Comparison of ENCODE assay signal across 20 cellular contexts in the genomic region with DNA sequence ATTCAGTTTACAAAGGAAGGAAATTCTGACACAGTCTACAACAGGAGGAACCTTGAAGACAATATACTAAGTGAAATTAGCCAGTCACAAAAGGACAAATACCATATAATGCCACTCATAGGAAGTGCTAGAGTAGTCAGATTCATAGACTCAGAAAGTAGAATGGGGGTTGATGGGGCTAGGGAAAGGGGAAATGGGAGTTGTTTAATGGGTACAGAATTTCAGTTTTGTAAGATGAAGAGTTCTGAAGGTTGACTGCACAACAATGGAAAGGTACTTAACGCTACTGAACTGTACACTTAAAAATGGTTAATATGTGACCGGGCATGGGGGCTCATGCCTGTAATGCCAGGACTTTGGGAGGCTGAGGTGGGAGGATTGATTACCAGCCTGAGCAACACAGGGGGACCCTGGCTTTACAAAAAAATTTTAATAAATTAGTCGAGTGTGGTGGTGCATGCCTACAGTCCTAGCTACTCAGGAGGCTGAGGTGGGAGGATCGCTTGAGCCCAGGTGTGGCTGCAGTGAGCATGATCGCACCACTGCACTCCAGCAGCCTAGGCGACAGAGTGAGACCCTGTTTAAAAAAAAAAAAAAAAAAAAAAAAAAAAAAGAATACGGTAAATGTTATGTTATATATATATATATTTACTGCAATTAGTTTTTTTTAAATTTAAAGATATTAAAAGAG. TPM values are rescaled to one million over a fixed set of nuclear protein-coding genes. Genes with fewer than 3 reads are reported as not detected.
DNase-seq lines count a peak whose midpoint lies in the region; ATAC-seq and TF ChIP-seq lines count a peak whose summit lies in the region.
"Had no signal": no experiment of that assay in that cellular context is flagged by ENCODE, and none has a peak within 500 bp of the region (broad histone marks: within the 10 kb centered on the region; RNA-seq: fewer than 3 reads in every experiment).

No MANE protein-coding gene starts in this region.

- H3K27ac Mint-ChIP-seq in endothelial cell (ENCODE audit: unreplicated experiment) (no peak overlapping the region), T-cell (no peak overlapping the region)
- H3K27ac Mint-ChIP-seq: activated naive CD8-positive, alpha-beta T cell treated with anti-CD3 and anti-CD28 coated beads, Interleukin-2, amount 10 ng/mL, durations not matched to agents 7 days and 5 days; natural killer cell treated with Interleukin-12 subunit alpha and Interleukin-12 subunit beta and Interleukin-15 and Interleukin-18, amount 100 ng/mL, for 72 hours had no signal

- H3K27me3 ChIP-seq in heart right ventricle, result peaks cover 0 to 25% (median 8%) of the 10 kb centered on the region in 7 donors
- H3K27me3 ChIP-seq: cardiac muscle cell had no signal

- no peak overlapping the region for H3K27ac ChIP-seq in heart right ventricle
- H3K27ac ChIP-seq: cardiac muscle cell, thoracic aorta had no signal

- DNase-seq in endothelial cell (ENCODE audit: low spot score) (no peak), T-cell (no peak), heart right ventricle (no peak), hepatic stellate cell (ENCODE audit: low spot score) (no peak)
- DNase-seq: activated CD4-positive, alpha-beta T cell treated with anti-CD3 and anti-CD28 coated beads for 4 hours; activated naive CD8-positive, alpha-beta T cell treated with anti-CD3 and anti-CD28 coated beads, Interleukin-2, amount 10 ng/mL, durations not matched to agents 7 days and 5 days; activated T-cell treated with anti-CD3 and anti-CD28 coated beads, Interleukin-2, amount 50 U/mL, for 1 hour; AML-193; effector memory CD4-positive, alpha-beta T cell; MM.1S; NCI-H69 had no signal

- POLR2A ChIA-PET in T-cell (lab: Charles Lee), result no interaction called here

- H3K4me3 Mint-ChIP-seq in endothelial cell (ENCODE audit: unreplicated experiment), result peak overlapping the region; percentile 2
- no peak overlapping the region for H3K4me3 Mint-ChIP-seq in T-cell
- H3K4me3 Mint-ChIP-seq: activated naive CD8-positive, alpha-beta T cell treated with anti-CD3 and anti-CD28 coated beads, Interleukin-2, amount 10 ng/mL, durations not matched to agents 7 days and 5 days; natural killer cell treated with Interleukin-12 subunit alpha and Interleukin-12 subunit beta and Interleukin-15 and Interleukin-18, amount 100 ng/mL, for 72 hours had no signal

- ATAC-seq in GM18858 (IDR thresholded peaks at IDR 0.05; ENCODE audit: unreplicated experiment) (peak; percentile 75), GM21526 (IDR thresholded peaks at IDR 0.05; ENCODE audit: low FRiP score, unreplicated experiment) (peak; percentile 73), HG03103 (IDR thresholded peaks at IDR 0.05; ENCODE audit: low read depth, unreplicated experiment) (peak; percentile 73), T-cell (replicated peaks in 1 of 4) (no peak), heart right ventricle (no peak), HG03280 (IDR thresholded peaks at IDR 0.05; ENCODE audit: unreplicated experiment) (no peak)
- ATAC-seq: natural killer cell treated with Interleukin-12 subunit alpha and Interleukin-12 subunit beta and Interleukin-15 and Interleukin-18, amount 100 ng/mL, for 72 hours had no signal

- no peaks in the 10 kb centered on the region for H3K36me3 ChIP-seq in heart right ventricle
- H3K36me3 ChIP-seq: cardiac muscle cell, thoracic aorta had no signal

- TF ChIP-seq CTCF in endothelial cell (IDR thresholded peaks at IDR 0.05; ENCODE audit: unreplicated experiment) (no peak), heart right ventricle (IDR thresholded peaks at IDR 0.05) (no peak)

- H3K27me3 Mint-ChIP-seq in endothelial cell (ENCODE audit: unreplicated experiment) (no peaks in the 10 kb centered on the region), T-cell (peaks cover 8 to 16% of the 10 kb centered on the region in 2 donors)

- H3K4me1 ChIP-seq in heart right ventricle, result no peaks in the 10 kb centered on the region

- intact Hi-C loops in heart right ventricle (cut with DNase I), result no loop called here

- H3K9me3 Mint-ChIP-seq in endothelial cell (ENCODE audit: unreplicated experiment) (no peaks in the 10 kb centered on the region), T-cell (no peaks in the 10 kb centered on the region)
- H3K9me3 Mint-ChIP-seq: activated naive CD8-positive, alpha-beta T cell treated with anti-CD3 and anti-CD28 coated beads, Interleukin-2, amount 10 ng/mL, durations not matched to agents 7 days and 5 days; natural killer cell treated with Interleukin-12 subunit alpha and Interleukin-12 subunit beta and Interleukin-15 and Interleukin-18, amount 100 ng/mL, for 72 hours had no signal

- WGBS in heart right ventricle, 2 donors, result 94 to 96% methylated on average over 7 of the region's 7 CpGs

- CTCF ChIA-PET in T-cell (lab: Charles Lee), result no interaction called here

- H3K4me3 ChIP-seq in heart right ventricle, result no peak overlapping the region
- H3K4me3 ChIP-seq: cardiac muscle cell, thoracic aorta had no signal

- H3K4me1 Mint-ChIP-seq in endothelial cell (ENCODE audit: unreplicated experiment) (peaks cover 16% of the 10 kb centered on the region), T-cell (no peaks in the 10 kb centered on the region)
- H3K4me1 Mint-ChIP-seq: activated naive CD8-positive, alpha-beta T cell treated with anti-CD3 and anti-CD28 coated beads, Interleukin-2, amount 10 ng/mL, durations not matched to agents 7 days and 5 days had no signal

- no peaks in the 10 kb centered on the region for H3K9me3 ChIP-seq in heart right ventricle
- H3K9me3 ChIP-seq: thoracic aorta had no signal

- H3K36me3 Mint-ChIP-seq in endothelial cell (ENCODE audit: low read depth, unreplicated experiment) (no peaks in the 10 kb centered on the region), T-cell (no peaks in the 10 kb centered on the region)
- H3K36me3 Mint-ChIP-seq: activated naive CD8-positive, alpha-beta T cell treated with anti-CD3 and anti-CD28 coated beads, Interleukin-2, amount 10 ng/mL, durations not matched to agents 7 days and 5 days; natural killer cell treated with Interleukin-12 subunit alpha and Interleukin-12 subunit beta and Interleukin-15 and Interleukin-18, amount 100 ng/mL, for 72 hours had no signal

RNA-seq across cellular contexts. Expression of gene SLC15A1, which starts 45.0 kb away (rescaled TPM):
- total RNA-seq in endothelial cell (ENCODE audit: unreplicated experiment) (0.10 TPM), T-cell (under 1 TPM in 2 of 5 donors, not detected in 3; 0.10 to 0.18 TPM), heart right ventricle (not detected)
- polyA plus RNA-seq in heart right ventricle, result under 1 TPM in 1 of 2 donors, not detected in 1; 0.01 TPM
- total RNA-seq: activated naive CD8-positive, alpha-beta T cell treated with anti-CD3 and anti-CD28 coated beads, Interleukin-2, amount 10 ng/mL, durations not matched to agents 7 days and 5 days; cardiac muscle cell; lung microvascular endothelial cell; natural killer cell treated with Interleukin-12 subunit alpha and Interleukin-12 subunit beta and Interleukin-15 and Interleukin-18, amount 100 ng/mL, for 72 hours; T-helper 2 cell treated with Interferon-gamma antibody and Interleukin-4, amounts not matched to agents 100 ng/mL and 5 ng/mL, for 36 hours; thoracic aorta had no signal
- polyA plus RNA-seq: cardiac muscle cell had no signal

Comparison
In these comparisons a context has a peak if more than half of its experiments do, and no peak if none do; other contexts are left out.
1. ATAC-seq: peak in GM18858 (single experiment), GM21526 (single experiment) and HG03103 (single experiment); none in T-cell (0 of 4), heart right ventricle (0 of 8) and HG03280 (single experiment).